Comparison of ENCODE assay signal across 17 cellular contexts in genomic region chr14:75886661-75887348, GRCh38.
DNase-seq lines count a peak whose midpoint lies in the region; ATAC-seq and TF ChIP-seq lines count a peak whose summit lies in the region.
"Had no signal": no experiment of that assay in that cellular context is flagged by ENCODE, and none has a peak within 500 bp of the region (broad histone marks: within the 10 kb centered on the region; RNA-seq: fewer than 3 reads in every experiment).

No MANE protein-coding gene starts in this region.

- intact Hi-C loops in posterior vena cava (cut with DNase I) = no loop called here

- H3K36me3 Mint-ChIP-seq in activated T-cell treated with anti-CD3 and anti-CD28 coated beads, Interleukin-2, amount 50 U/mL, for 72 hours (ENCODE audit: insufficient read depth in 2 of 2) = peaks cover 0 to 2% of the 10 kb centered on the region in 2 donors
- H3K36me3 Mint-ChIP-seq in chondrocyte (ENCODE audit: low read depth) (peaks cover 6% of the 10 kb centered on the region), mesothelial cell of epicardium (peaks cover 27% of the 10 kb centered on the region)

- no peak for ATAC-seq in activated T-cell treated with anti-CD3 and anti-CD28 coated beads, Interleukin-2, amount 50 U/mL, for 72 hours (replicated peaks in 1 of 2)
- ATAC-seq in HG03196 (IDR thresholded peaks at IDR 0.05; ENCODE audit: unreplicated experiment) (no peak), HG03097 (IDR thresholded peaks at IDR 0.05; ENCODE audit: low FRiP score, unreplicated experiment) (no peak)
- ATAC-seq: activated CD8-positive, alpha-beta T cell treated with anti-CD3 and anti-CD28 coated beads, Interleukin-2, amount 10 ng/mL, durations not matched to agents 7 days and 5 days; left lobe of liver had no signal

- H3K27ac Mint-ChIP-seq in activated T-cell treated with anti-CD3 and anti-CD28 coated beads, Interleukin-2, amount 50 U/mL, for 72 hours = peak overlapping the region; percentile 36
- H3K27ac Mint-ChIP-seq in chondrocyte (ENCODE audit: unreplicated experiment) (peak overlapping the region; percentile 94), mesothelial cell of epicardium (peak overlapping the region; percentile 76)
- H3K27ac Mint-ChIP-seq: activated CD8-positive, alpha-beta T cell treated with anti-CD3 and anti-CD28 coated beads, Interleukin-2, amount 10 ng/mL, durations not matched to agents 7 days and 5 days; dendritic cell treated with granulocyte-macrophage colony-stimulating factor and Interleukin-4, amounts not matched to agents 40 ng/mL and 50 ng/mL, for 4 days had no signal

- no peaks in the 10 kb centered on the region for H3K27me3 Mint-ChIP-seq in activated T-cell treated with anti-CD3 and anti-CD28 coated beads, Interleukin-2, amount 50 U/mL, for 72 hours (ENCODE audit: low read depth)
- no peaks in the 10 kb centered on the region for H3K27me3 Mint-ChIP-seq in chondrocyte (ENCODE audit: low read depth)
- H3K27me3 Mint-ChIP-seq in mesothelial cell of epicardium (ENCODE audit: low read depth) = no peaks in the 10 kb centered on the region
- H3K27me3 Mint-ChIP-seq: CD4-positive, CD25-positive, alpha-beta regulatory T cell; dendritic cell treated with granulocyte-macrophage colony-stimulating factor and Interleukin-4, amounts not matched to agents 40 ng/mL and 50 ng/mL, for 4 days; naive B cell had no signal

- no peak overlapping the region for H3K4me3 Mint-ChIP-seq in activated T-cell treated with anti-CD3 and anti-CD28 coated beads, Interleukin-2, amount 50 U/mL, for 72 hours
- H3K4me3 Mint-ChIP-seq in chondrocyte (ENCODE audit: unreplicated experiment) (no peak overlapping the region), mesothelial cell of epicardium (no peak overlapping the region)
- H3K4me3 Mint-ChIP-seq: activated CD8-positive, alpha-beta T cell treated with anti-CD3 and anti-CD28 coated beads, Interleukin-2, amount 10 ng/mL, durations not matched to agents 7 days and 5 days; CD4-positive, CD25-positive, alpha-beta regulatory T cell; dendritic cell treated with granulocyte-macrophage colony-stimulating factor and Interleukin-4, amounts not matched to agents 40 ng/mL and 50 ng/mL, for 4 days; naive B cell had no signal

- H3K9me3 Mint-ChIP-seq in activated T-cell treated with anti-CD3 and anti-CD28 coated beads, Interleukin-2, amount 50 U/mL, for 72 hours = no peaks in the 10 kb centered on the region
- no peaks in the 10 kb centered on the region for H3K9me3 Mint-ChIP-seq in chondrocyte (ENCODE audit: low read depth)
- H3K9me3 Mint-ChIP-seq in mesothelial cell of epicardium = peaks cover 7% of the 10 kb centered on the region
- H3K9me3 Mint-ChIP-seq: CD4-positive, CD25-positive, alpha-beta regulatory T cell; dendritic cell treated with granulocyte-macrophage colony-stimulating factor and Interleukin-4, amounts not matched to agents 40 ng/mL and 50 ng/mL, for 4 days had no signal

- no peak for DNase-seq in activated T-cell treated with anti-CD3 and anti-CD28 coated beads, Interleukin-2, amount 50 U/mL, for 72 hours
- no peak for DNase-seq in activated T-cell treated with anti-CD3 and anti-CD28 coated beads, Interleukin-2, amount 50 U/mL, for 48 hours
- no peak for DNase-seq in chondrocyte (ENCODE audit: low spot score)
- DNase-seq in mesothelial cell of epicardium (ENCODE audit: low spot score in 2 of 2, unreplicated experiment in 2 of 2) = no peak
- DNase-seq in activated CD4-positive, alpha-beta T cell treated with anti-CD3 and anti-CD28 coated beads for 1 hour = no peak
- no peak for DNase-seq in posterior vena cava (ENCODE audit: low spot score)
- DNase-seq: activated CD8-positive, alpha-beta T cell treated with anti-CD3 and anti-CD28 coated beads, Interleukin-2, amount 10 ng/mL, durations not matched to agents 7 days and 5 days; CD4-positive, CD25-positive, alpha-beta regulatory T cell; DND-41; HCEC 1CT; naive B cell; NCI-H2081 treated with DMSO at 0.1 percent for 48 hours; retina had no signal

- peaks cover 5% of the 10 kb centered on the region for H3K4me1 Mint-ChIP-seq in activated T-cell treated with anti-CD3 and anti-CD28 coated beads, Interleukin-2, amount 50 U/mL, for 72 hours (ENCODE audit: low read depth)
- peaks cover 52% of the 10 kb centered on the region for H3K4me1 Mint-ChIP-seq in chondrocyte (ENCODE audit: low read depth)
- H3K4me1 Mint-ChIP-seq in mesothelial cell of epicardium = peaks cover 29% of the 10 kb centered on the region
- H3K4me1 Mint-ChIP-seq: naive B cell had no signal

- TF ChIP-seq CTCF in chondrocyte (IDR thresholded peaks at IDR 0.05) (no peak), mesothelial cell of epicardium (IDR thresholded peaks at IDR 0.05; ENCODE audit: unreplicated experiment) (no peak)

Comparison
In these comparisons a context has a peak if more than half of its experiments do, and no peak if none do; other contexts are left out.
1. H3K27ac Mint-ChIP-seq: peak in every context shown above with its lines; median percentile 94 in chondrocyte; 76 in mesothelial cell of epicardium; 36 in activated T-cell treated with anti-CD3 and anti-CD28 coated beads, Interleukin-2, amount 50 U/mL, for 72 hours.